Comparison of ENCODE assay signal across 8 cellular contexts in genomic region chr7:74587435-74588126, GRCh38.
DNase-seq lines count a peak whose midpoint lies in the region; ATAC-seq and TF ChIP-seq lines count a peak whose summit lies in the region.

No MANE protein-coding gene starts in this region.

- CTCF ChIA-PET in WTC11 (lab: Charles Lee), result interaction anchor here (0.6 to 2.0 kb wide), 10 partner anchors 19 to 187 kb away, joined by 3 to 14 read pairs (median 6); no protein-coding TSS in a partner anchor

- intact Hi-C loops in left cardiac atrium (cut with DNase I), result no loop called here

- H3K27me3 ChIP-seq in rectal smooth muscle tissue (ENCODE audit: control insufficient read depth, insufficient read depth, low read length), result no peaks in the 10 kb centered on the region

- peak overlapping the region; percentile 38 for H3K27ac ChIP-seq in rectal smooth muscle tissue (ENCODE audit: low read depth, low read length)

- ATAC-seq in HG03469 (IDR thresholded peaks at IDR 0.05; ENCODE audit: unreplicated experiment) (peak; percentile 67), WTC11 (peak; percentile 93), left cardiac atrium (peak; percentile 97 to 98)

- POLR2A ChIA-PET in WTC11 (lab: Charles Lee), result interaction anchor here (0.5 to 1.0 kb wide), 3 partner anchors 40 to 473 kb away, joined by 3 to 6 read pairs (median 3); no protein-coding TSS in a partner anchor

- TF ChIP-seq CTCF in AG10803 (conservative IDR thresholded peaks at IDR 0.05; ENCODE audit: low read length) (peak; percentile 6), WTC11 (IDR thresholded peaks at IDR 0.05) (no peak)

- H3K4me3 Mint-ChIP-seq in WTC11, result no peak overlapping the region

- peak overlapping the region; percentile 93 for H3K27ac Mint-ChIP-seq in WTC11

- DNase-seq in AG10803 (ENCODE audit: low read depth) (peak; percentile 85), GM19238 (ENCODE audit: insufficient read length, low spot score) (peak; percentile 78), WTC11 (ENCODE audit: low spot score) (peak; percentile 64), left cardiac atrium (peak; percentile 92)
- DNase-seq in stimulated activated CD4-positive, alpha-beta T cell treated with anti-CD3 and anti-CD28 coated beads, Interleukin-15, amount 100 ng/mL, for 24 hours, result no peak
- no peak for DNase-seq in activated CD4-positive, alpha-beta T cell treated with anti-CD3 and anti-CD28 coated beads for 48 hours

- peaks cover 16% of the 10 kb centered on the region for H3K36me3 Mint-ChIP-seq in WTC11

- H3K36me3 ChIP-seq in rectal smooth muscle tissue (ENCODE audit: control insufficient read depth, insufficient read depth, low read length), result no peaks in the 10 kb centered on the region

- H3K4me1 Mint-ChIP-seq in WTC11, result peaks cover 25% of the 10 kb centered on the region

- H3K9me3 Mint-ChIP-seq in WTC11, result no peaks in the 10 kb centered on the region

- peaks cover 7% of the 10 kb centered on the region for H3K4me1 ChIP-seq in rectal smooth muscle tissue (ENCODE audit: control insufficient read depth, insufficient read depth, low read length)

- H3K4me3 ChIP-seq in AG10803 (ENCODE audit: low read length), result no peak overlapping the region; the same call in 1 of the 2 replicates
- peak overlapping the region; percentile 1 for H3K4me3 ChIP-seq in rectal smooth muscle tissue (ENCODE audit: low read length)

- H3K9ac ChIP-seq in rectal smooth muscle tissue (ENCODE audit: low read length), result no peak overlapping the region

- H3K27me3 Mint-ChIP-seq in WTC11 (ENCODE audit: low read depth), result no peaks in the 10 kb centered on the region

TF ChIP-seq in WTC11, 78 proteins besides CTCF, POLR2A, EP300 and RAD21:
- TF ChIP-seq ZNF281 (CRISPR knock-in tag; IDR thresholded peaks at IDR 0.05) (0 out of 2 replicates have a peak, but pooled peaks have one; percentile 59), ELF4 (CRISPR knock-in tag; IDR thresholded peaks at IDR 0.05; ENCODE audit: low read depth) (no peak), USF1 (CRISPR knock-in tag; IDR thresholded peaks at IDR 0.05) (peak; percentile 74), ZNF232 (CRISPR knock-in tag; IDR thresholded peaks at IDR 0.05) (peak; percentile 64; the same call in 1 of the 2 replicates), AR (CRISPR knock-in tag; IDR thresholded peaks at IDR 0.05) (no peak), ZNF512 (CRISPR knock-in tag; IDR thresholded peaks at IDR 0.05; ENCODE audit: borderline replicate concordance) (no peak), TP53 (CRISPR knock-in tag; IDR thresholded peaks at IDR 0.05) (no peak), USF2 (CRISPR knock-in tag; IDR thresholded peaks at IDR 0.05) (peak; percentile 82)

Comparison
In these comparisons a context has a peak if more than half of its experiments do, and no peak if none do; other contexts are left out.
1. DNase-seq: peak in AG10803 (single experiment), GM19238 (single experiment), WTC11 (single experiment) and left cardiac atrium (single experiment); none in stimulated activated CD4-positive, alpha-beta T cell treated with anti-CD3 and anti-CD28 coated beads, Interleukin-15, amount 100 ng/mL, for 24 hours (single experiment) and activated CD4-positive, alpha-beta T cell treated with anti-CD3 and anti-CD28 coated beads for 48 hours (single experiment).
2. Peak in every context shown above with its lines, with median percentiles within 50 percentile points of each other: ATAC-seq.